ENCODE assay signal across 17 cellular contexts in genomic region chr2:121664713-121665112, GRCh38. TPM values are rescaled to one million over a fixed set of nuclear protein-coding genes. Genes with fewer than 3 reads are reported as not detected.
DNase-seq lines count a peak whose midpoint lies in the region; ATAC-seq and TF ChIP-seq lines count a peak whose summit lies in the region.
"Had no signal": no experiment of that assay in that cellular context is flagged by ENCODE, and none has a peak within 500 bp of the region (broad histone marks: within the 10 kb centered on the region; RNA-seq: fewer than 3 reads in every experiment).

No MANE protein-coding gene starts in this region.

- in situ Hi-C loops in ACHN (cut with HindIII; ENCODE audit: low pct_ligation_motif_present, low pct_unique_long_range_greater_than_20kb, low sequenced_read_pairs) = no loop called here

- peaks cover 8% of the 10 kb centered on the region for H3K36me3 Mint-ChIP-seq in activated CD4-positive, alpha-beta T cell treated with anti-CD3 and anti-CD28 coated beads for 36 hours (ENCODE audit: low read depth)

- H3K36me3 ChIP-seq in left ventricle myocardium inferior = no peaks in the 10 kb centered on the region
- H3K36me3 ChIP-seq: SJCRH30 had no signal

- no peaks in the 10 kb centered on the region for H3K27me3 Mint-ChIP-seq in activated CD4-positive, alpha-beta T cell treated with anti-CD3 and anti-CD28 coated beads for 36 hours
- H3K27me3 Mint-ChIP-seq: CD8-positive, alpha-beta memory T cell; IgD-negative memory B cell had no signal

- H3K27ac ChIP-seq in epithelial cell of prostate (peak overlapping the region; percentile 68), left ventricle myocardium inferior (replicated peaks) (peak overlapping the region; percentile 60)
- H3K27ac ChIP-seq: SJCRH30 had no signal

- no peaks in the 10 kb centered on the region for H3K9me3 ChIP-seq in left ventricle myocardium inferior (replicated peaks)
- H3K9me3 ChIP-seq: SJCRH30 had no signal

- H3K27me3 ChIP-seq in left ventricle myocardium inferior (ENCODE audit: low read depth) = no peaks in the 10 kb centered on the region
- H3K27me3 ChIP-seq: SJCRH30 had no signal

- H3K4me3 Mint-ChIP-seq in activated CD4-positive, alpha-beta T cell treated with anti-CD3 and anti-CD28 coated beads for 36 hours = no peak overlapping the region
- H3K4me3 Mint-ChIP-seq: CD8-positive, alpha-beta memory T cell; IgD-negative memory B cell had no signal

- TF ChIP-seq CTCF in left ventricle myocardium inferior (IDR thresholded peaks at IDR 0.05; ENCODE audit: borderline replicate concordance) = no peak

- no peak overlapping the region for H3K27ac Mint-ChIP-seq in activated CD4-positive, alpha-beta T cell treated with anti-CD3 and anti-CD28 coated beads for 36 hours
- H3K27ac Mint-ChIP-seq: IgD-negative memory B cell had no signal

- no peak overlapping the region for H3K4me3 ChIP-seq in left ventricle myocardium inferior
- H3K4me3 ChIP-seq: SJCRH30 had no signal

- CTCF ChIA-PET in activated CD4-positive, alpha-beta T cell treated with anti-CD3 and anti-CD28 coated beads for 36 hours (lab: Charles Lee) = no interaction called here
- CTCF ChIA-PET in HEK293T (lab: Yijun Ruan, JAX) = no interaction called here

- intact Hi-C loops in left ventricle myocardium inferior (cut with micrococcal nuclease) = no loop called here
- intact Hi-C loops in activated CD4-positive, alpha-beta T cell treated with anti-CD3 and anti-CD28 coated beads for 36 hours (cut with DNase I, micrococcal nuclease) = no loop called here

- DNase-seq in ACHN = peak; percentile 47
- DNase-seq in AG08395 (ENCODE audit: low spot score) = peak; percentile 9
- no peak for DNase-seq in epithelial cell of prostate (ENCODE audit: low read depth, low spot score)
- no peak for DNase-seq in left ventricle myocardium inferior
- no peak for DNase-seq in activated CD4-positive, alpha-beta T cell treated with anti-CD3 and anti-CD28 coated beads for 36 hours
- no peak for DNase-seq in HEK293T (ENCODE audit: extremely low spot score)
- DNase-seq: C1 segment of cervical spinal cord; CD8-positive, alpha-beta memory T cell; DMS153; NCI-H1694; NCI-H2081 treated with DMSO at 0.1 percent for 48 hours; NCI-H446 treated with DMSO at 0.1 percent for 48 hours; NCI-H69; SJCRH30 had no signal

- POLR2A ChIA-PET in activated CD4-positive, alpha-beta T cell treated with anti-CD3 and anti-CD28 coated beads for 36 hours (lab: Charles Lee) = interaction anchor here (0.7 kb wide), 1 partner anchor 57 kb away, joined by 3 read pairs; no protein-coding TSS in a partner anchor
- POLR2A ChIA-PET in HEK293T (lab: Yijun Ruan, JAX) = no interaction called here

- peaks cover 36% of the 10 kb centered on the region for H3K4me1 ChIP-seq in left ventricle myocardium inferior

- H3K9me3 Mint-ChIP-seq in activated CD4-positive, alpha-beta T cell treated with anti-CD3 and anti-CD28 coated beads for 36 hours (ENCODE audit: low read depth) = no peaks in the 10 kb centered on the region
- H3K9me3 Mint-ChIP-seq: IgD-negative memory B cell had no signal

- no peak for ATAC-seq in activated CD4-positive, alpha-beta T cell treated with anti-CD3 and anti-CD28 coated beads for 36 hours
- no peak for ATAC-seq in GM21390 (IDR thresholded peaks at IDR 0.05; ENCODE audit: unreplicated experiment)
- ATAC-seq in GM21717 (IDR thresholded peaks at IDR 0.05; ENCODE audit: unreplicated experiment) = no peak

- no peaks in the 10 kb centered on the region for H3K4me1 Mint-ChIP-seq in activated CD4-positive, alpha-beta T cell treated with anti-CD3 and anti-CD28 coated beads for 36 hours

TF ChIP-seq in HEK293T, 16 proteins besides CTCF, POLR2A, EP300 and RAD21:
- TF ChIP-seq FOXK2 (IDR thresholded peaks at IDR 0.05) (no peak), ELF4 (IDR thresholded peaks at IDR 0.05) (no peak)

RNA-seq across cellular contexts. Expression of gene CLASP1, which starts 15.5 kb away (rescaled TPM):
- 60.1 TPM for total RNA-seq in left ventricle myocardium inferior
- total RNA-seq in activated CD4-positive, alpha-beta T cell treated with anti-CD3 and anti-CD28 coated beads for 36 hours = 10 to 100 TPM; 56.8 to 75.6 TPM

Comparison
In these comparisons a context has a peak if more than half of its experiments do, and no peak if none do; other contexts are left out.
1. DNase-seq: peak in ACHN (single experiment) and AG08395 (single experiment); none in epithelial cell of prostate (single experiment), left ventricle myocardium inferior (single experiment), activated CD4-positive, alpha-beta T cell treated with anti-CD3 and anti-CD28 coated beads for 36 hours (single experiment) and HEK293T (single experiment).